Comparison of ENCODE assay signal across 14 cellular contexts in genomic region chr15:40766906-40767837, GRCh38. TPM values are rescaled to one million over a fixed set of nuclear protein-coding genes. Genes with fewer than 3 reads are reported as not detected.
DNase-seq lines count a peak whose midpoint lies in the region; ATAC-seq and TF ChIP-seq lines count a peak whose summit lies in the region.
"Had no signal": no experiment of that assay in that cellular context is flagged by ENCODE, and none has a peak within 500 bp of the region (broad histone marks: within the 10 kb centered on the region; RNA-seq: fewer than 3 reads in every experiment).

No MANE protein-coding gene starts in this region.

- no peaks in the 10 kb centered on the region for H4K20me1 ChIP-seq in PC-3 (ENCODE audit: low read length)

- H3K27me3 Mint-ChIP-seq in endodermal cell (ENCODE audit: insufficient read depth) = no peaks in the 10 kb centered on the region

- POLR2A ChIA-PET in HEK293 (lab: Yijun Ruan, JAX) (interaction anchor here (0.5 to 1.1 kb wide), 5 partner anchors 35 to 202 kb away, joined by 3 to 5 read pairs (median 3); partner anchors contain the start of gene RHOV), PC-3 (lab: Charles Lee; ENCODE audit: unreplicated experiment) (interaction anchor here (0.6 kb wide), 1 partner anchor 29 kb away, joined by 3 read pairs; no protein-coding TSS in a partner anchor)

- H3K79me2 ChIP-seq in PC-3 (ENCODE audit: low read length) = no peaks in the 10 kb centered on the region

- no peak overlapping the region for H3K4me2 ChIP-seq in PC-3 (ENCODE audit: low read length)

- H3K27me3 ChIP-seq in PC-3 (ENCODE audit: low read length) = no peaks in the 10 kb centered on the region
- no peaks in the 10 kb centered on the region for H3K27me3 ChIP-seq in endodermal cell (ENCODE audit: control insufficient read depth, insufficient read depth, low read length, poor library complexity, severe bottlenecking)
- H3K27me3 ChIP-seq: SJSA1, testis had no signal

- H2AFZ ChIP-seq in PC-3 (ENCODE audit: low read length) = no peak overlapping the region

- ATAC-seq in PC-3 = no peak
- ATAC-seq: sciatic nerve, WTC11 had no signal

- TF ChIP-seq CTCF in HEK293 (tag by site-specific recombination; IDR thresholded peaks at IDR 0.05) (no peak), PC-3 (conservative IDR thresholded peaks at IDR 0.05; ENCODE audit: low read depth, low read length) (no peak), endodermal cell (conservative IDR thresholded peaks at IDR 0.05) (no peak)

- CTCF ChIA-PET in HEK293 (lab: Yijun Ruan, JAX) = interaction anchor here (0.6 to 3.7 kb wide), 6 partner anchors 11 to 88 kb away, joined by 3 to 18 read pairs (median 3); no protein-coding TSS in a partner anchor
- CTCF ChIA-PET in PC-3 (lab: Charles Lee) = interaction anchor here (0.7 to 1.1 kb wide), 3 partner anchors 9 to 21 kb away, joined by 3 to 4 read pairs (median 3); no protein-coding TSS in a partner anchor

- H3K9me2 ChIP-seq in PC-3 (replicated peaks; ENCODE audit: low read length) = no peaks in the 10 kb centered on the region

- no peak overlapping the region for H3K27ac Mint-ChIP-seq in endodermal cell

- intact Hi-C loops in PC-3 (cut with micrococcal nuclease) = no loop called here

- H3K27ac ChIP-seq in HEK293 (ENCODE audit: extremely low read depth, low read depth, low read length) (no peak overlapping the region), PC-3 (ENCODE audit: low read length) (no peak overlapping the region), endodermal cell (ENCODE audit: low read depth, low read length) (peak overlapping the region; percentile 72)
- H3K27ac ChIP-seq: SJSA1, testis had no signal

- H3K36me3 ChIP-seq in HEK293 (ENCODE audit: control insufficient read depth in 2 of 2, insufficient read depth in 1 of 2, low read length in 2 of 2) = peaks cover 0 to 9% of the 10 kb centered on the region in 2 experiments; a peak in 1 of 3 replicates
- no peaks in the 10 kb centered on the region for H3K36me3 ChIP-seq in PC-3 (ENCODE audit: low read depth, low read length)
- H3K36me3 ChIP-seq in endodermal cell (ENCODE audit: control insufficient read depth, insufficient read depth, low read length) = peaks cover 6% of the 10 kb centered on the region

- H3K4me3 ChIP-seq in HEK293 (ENCODE audit: low read depth, low read length) = no peak overlapping the region
- no peak overlapping the region for H3K4me3 ChIP-seq in PC-3 (ENCODE audit: low read length)
- no peak overlapping the region for H3K4me3 ChIP-seq in endodermal cell (ENCODE audit: low read length)
- H3K4me3 ChIP-seq: SJSA1, testis had no signal

- H3K4me3 Mint-ChIP-seq in endodermal cell = no peak overlapping the region

- H3K36me3 Mint-ChIP-seq in endodermal cell (ENCODE audit: low read depth) = peaks cover 2% of the 10 kb centered on the region
- H3K36me3 Mint-ChIP-seq: WTC11 had no signal

- DNase-seq in PC-3 = peak; percentile 54
- DNase-seq in endodermal cell = peak; percentile 82
- DNase-seq in renal cortical epithelial cell (ENCODE audit: low read depth) = peak; percentile 56
- DNase-seq in activated gamma-delta T cell treated with Interleukin-2 at 50 U/mL for 16 hours = no peak
- DNase-seq in DMS153 treated with DMSO at 0.1 percent for 48 hours (lab: John Stamatoyannopoulos, UW; ENCODE audit: unreplicated experiment) = no peak
- no peak for DNase-seq in NCI-H1930 (lab: John Stamatoyannopoulos, UW)
- no peak for DNase-seq in cerebellar nuclear complex (lab: John Stamatoyannopoulos, UW)
- DNase-seq: Caco-2, NCI-H524 treated with DMSO at 0.1 percent for 48 hours had no signal

- WGBS in endodermal cell (ENCODE audit: insufficient coverage in 1 of 2, insufficient read length in 1 of 2), 2 experiments = 74 to 85% methylated on average over 15 to 32 of the region's 32 CpGs

- H3K9me3 ChIP-seq in HEK293 (ENCODE audit: control insufficient read depth, insufficient read depth, low read depth, low read length) (no peaks in the 10 kb centered on the region), PC-3 (ENCODE audit: low read length) (no peaks in the 10 kb centered on the region), endodermal cell (ENCODE audit: control insufficient read depth, low read length) (no peaks in the 10 kb centered on the region)
- H3K9me3 ChIP-seq: Caco-2, SJSA1, testis had no signal

- peaks cover 21% of the 10 kb centered on the region for H3K4me1 Mint-ChIP-seq in endodermal cell

- no peaks in the 10 kb centered on the region for H3F3A ChIP-seq in PC-3 (ENCODE audit: low read length, unreplicated experiment)

- H3K9ac ChIP-seq in PC-3 (ENCODE audit: low read length) (no peak overlapping the region), endodermal cell (ENCODE audit: extremely low read depth, low read length, poor library complexity, severe bottlenecking) (no peak overlapping the region)

- no TSS peak for BruUV-seq in PC-3 (replicated peaks; lab: Mats Ljungman, UMichigan)

- H3K9me3 Mint-ChIP-seq in endodermal cell = no peaks in the 10 kb centered on the region
- H3K9me3 Mint-ChIP-seq: WTC11 had no signal

- H3K4me1 ChIP-seq in HEK293 (ENCODE audit: control insufficient read depth, insufficient read depth, low read length) = peaks cover 28% of the 10 kb centered on the region
- H3K4me1 ChIP-seq in PC-3 (ENCODE audit: insufficient read depth, low read length) = peaks cover 57% of the 10 kb centered on the region
- peaks cover 8% of the 10 kb centered on the region for H3K4me1 ChIP-seq in endodermal cell (ENCODE audit: control insufficient read depth, insufficient read depth, low read length)

TF ChIP-seq in HEK293, 187 proteins besides CTCF, POLR2A, EP300 and RAD21 (continues in another document):
- peak; percentile 26; the same call in 1 of the 2 replicates for TF ChIP-seq KLF9 (tag by site-specific recombination; IDR thresholded peaks at IDR 0.05; ENCODE audit: low read depth)
- TF ChIP-seq ZNF423 (tag by site-specific recombination; IDR thresholded peaks at IDR 0.05) = no peak
- no peak for TF ChIP-seq KLF10 (tag by site-specific recombination; IDR thresholded peaks at IDR 0.05)
- no peak for TF ChIP-seq WT1 (tag by site-specific recombination; IDR thresholded peaks at IDR 0.05)
- no peak for TF ChIP-seq ZBTB10 (tag by site-specific recombination; IDR thresholded peaks at IDR 0.05)
- TF ChIP-seq SP7 (tag by site-specific recombination; IDR thresholded peaks at IDR 0.05) = 0 out of 2 replicates have a peak, but pooled peaks have one; percentile 25
- no peak for TF ChIP-seq ZNF341 (tag by site-specific recombination; IDR thresholded peaks at IDR 0.05; ENCODE audit: low read depth)
- TF ChIP-seq ZNF174 (tag by site-specific recombination; IDR thresholded peaks at IDR 0.05) = no peak
- no peak for TF ChIP-seq ZNF555 (tag by site-specific recombination; conservative IDR thresholded peaks at IDR 0.05)
- peak; percentile 23; the same call in 1 of the 2 replicates for TF ChIP-seq GLIS2 (tag by site-specific recombination; IDR thresholded peaks at IDR 0.05)
- TF ChIP-seq SCRT1 (tag by site-specific recombination; IDR thresholded peaks at IDR 0.05; ENCODE audit: borderline replicate concordance) = no peak
- no peak for TF ChIP-seq OVOL3 (tag by site-specific recombination; IDR thresholded peaks at IDR 0.05)
- no peak for TF ChIP-seq ZNF843 (tag by site-specific recombination; IDR thresholded peaks at IDR 0.05)
- no peak for TF ChIP-seq BCL11A (tag by site-specific recombination; IDR thresholded peaks at IDR 0.05; ENCODE audit: low read depth)

RNA-seq across cellular contexts. Expression of gene C15orf62, which starts 2.6 kb away (rescaled TPM):
- 0.63 and 1.5 TPM in 2 replicates for total RNA-seq in PC-3 (2014; rRNA removed)
- total RNA-seq in endodermal cell = under 1 TPM; 0.46 to 0.57 TPM
- polyA plus RNA-seq in endodermal cell (2013, experiment 1 of 2) = 0.21 TPM
- polyA plus RNA-seq in endodermal cell (2013, experiment 2 of 2) = 0.33 TPM
- total RNA-seq in renal cortical epithelial cell = 0.50 and 0.69 TPM in 2 replicates

RNA-seq across cellular contexts. Expression of gene GCHFR, which starts 3.3 kb away (rescaled TPM):
- total RNA-seq in PC-3 (2014; rRNA removed) = 58.9 and 65.8 TPM in 2 replicates
- 10 to 100 TPM; 33.6 to 47.1 TPM for total RNA-seq in endodermal cell
- polyA plus RNA-seq in endodermal cell (2013, experiment 1 of 2) = 21.0 TPM
- polyA plus RNA-seq in endodermal cell (2013, experiment 2 of 2) = 19.3 TPM
- 5.5 and 11.1 TPM in 2 replicates for total RNA-seq in renal cortical epithelial cell

RNA-seq across cellular contexts. Expression of gene RMDN3, which starts 12.1 kb away (rescaled TPM):
- 21.4 and 34.0 TPM in 2 replicates for total RNA-seq in PC-3 (2014; rRNA removed)
- total RNA-seq in endodermal cell = 10 to 100 TPM; 15.7 to 23.5 TPM
- polyA plus RNA-seq in endodermal cell (2013, experiment 1 of 2) = 20.9 TPM
- 20.8 TPM for polyA plus RNA-seq in endodermal cell (2013, experiment 2 of 2)
- 17.2 and 27.0 TPM in 2 replicates for total RNA-seq in renal cortical epithelial cell

RNA-seq across cellular contexts. Expression of gene ZFYVE19, which starts 39.7 kb away (rescaled TPM):
- total RNA-seq in PC-3 (2014; rRNA removed) (32.3 and 39.6 TPM in 2 replicates), endodermal cell (10 to 100 TPM; 15.6 to 15.9 TPM), renal cortical epithelial cell (24.5 and 30.6 TPM in 2 replicates)
- polyA plus RNA-seq in endodermal cell (2013, experiment 1 of 2) = 15.9 TPM
- polyA plus RNA-seq in endodermal cell (2013, experiment 2 of 2) = 15.6 TPM

RNA-seq across cellular contexts. Expression of gene DNAJC17, which starts 40.1 kb away (rescaled TPM):
- 51.2 and 53.3 TPM in 2 replicates for total RNA-seq in PC-3 (2014; rRNA removed)
- total RNA-seq in endodermal cell = 10 to 100 TPM; 34.0 to 41.0 TPM
- 49.7 TPM for polyA plus RNA-seq in endodermal cell (2013, experiment 1 of 2)
- polyA plus RNA-seq in endodermal cell (2013, experiment 2 of 2) = 41.3 TPM
- 16.2 and 24.7 TPM in 2 replicates for total RNA-seq in renal cortical epithelial cell

Comparison
In these comparisons a context has a peak if more than half of its experiments do, and no peak if none do; other contexts are left out.
1. DNase-seq: peak in PC-3 (single experiment), endodermal cell (single experiment) and renal cortical epithelial cell (single experiment); none in activated gamma-delta T cell treated with Interleukin-2 at 50 U/mL for 16 hours (single experiment), DMS153 treated with DMSO at 0.1 percent for 48 hours (single experiment), NCI-H1930 (0 of 2) and cerebellar nuclear complex (0 of 2).